Comparison of ENCODE assay signal across 18 cellular contexts in the genomic region with DNA sequence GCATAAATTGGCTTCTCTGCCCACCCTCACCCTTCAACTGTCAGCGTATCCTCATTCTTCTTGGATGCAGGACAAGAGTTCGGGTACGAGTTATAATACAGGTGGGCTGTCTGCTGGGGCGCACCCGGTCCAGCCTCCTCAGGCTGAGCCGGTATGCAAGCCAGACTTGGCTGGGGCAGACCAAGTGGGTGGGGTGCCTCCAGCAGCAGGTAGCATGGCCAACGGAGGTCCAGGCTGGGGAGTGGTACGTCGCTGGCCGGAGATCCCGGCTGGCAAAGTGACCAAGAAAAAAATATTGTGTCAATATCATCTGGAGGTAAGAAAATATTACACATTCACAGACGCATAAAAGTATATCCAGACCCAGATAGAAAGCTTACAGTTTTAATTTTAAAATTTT. TPM values are rescaled to one million over a fixed set of nuclear protein-coding genes. Genes with fewer than 3 reads are reported as not detected.
DNase-seq lines count a peak whose midpoint lies in the region; ATAC-seq and TF ChIP-seq lines count a peak whose summit lies in the region.
"Had no signal": no experiment of that assay in that cellular context is flagged by ENCODE, and none has a peak within 500 bp of the region (broad histone marks: within the 10 kb centered on the region; RNA-seq: fewer than 3 reads in every experiment).

No MANE protein-coding gene starts in this region.

- peak overlapping the region in 6 of 10 donors; percentile 54 to 74 (median 62) for H3K27ac ChIP-seq in heart right ventricle
- no peak overlapping the region for H3K27ac ChIP-seq in right cardiac atrium (ENCODE audit: low read length)
- peak overlapping the region in 3 of 4 donors; percentile 68 to 84 (median 83) for H3K27ac ChIP-seq in body of pancreas
- H3K27ac ChIP-seq in urinary bladder (ENCODE audit: low read depth): peak overlapping the region; percentile 16
- no peak overlapping the region for H3K27ac ChIP-seq in breast epithelium

- no peaks in the 10 kb centered on the region for H3K9me3 Mint-ChIP-seq in nephron
- H3K9me3 Mint-ChIP-seq: H9 had no signal

- no peak for TF ChIP-seq CTCF in heart right ventricle (IDR thresholded peaks at IDR 0.05)
- no peak for TF ChIP-seq CTCF in body of pancreas (IDR thresholded peaks at IDR 0.05)
- no peak for TF ChIP-seq CTCF in nephron (IDR thresholded peaks at IDR 0.05; ENCODE audit: unreplicated experiment in 3 of 3)
- TF ChIP-seq CTCF in breast epithelium (IDR thresholded peaks at IDR 0.05): no peak

- H3K36me3 Mint-ChIP-seq in nephron (ENCODE audit: low read depth): no peaks in the 10 kb centered on the region
- H3K36me3 Mint-ChIP-seq: CD4-positive, CD25-positive, alpha-beta regulatory T cell had no signal

- 82 to 85% methylated on average over 12 of the region's 12 CpGs for WGBS in heart right ventricle, 2 donors
- WGBS in right cardiac atrium: 80% methylated on average over 12 of the region's 12 CpGs
- WGBS in body of pancreas, 2 donors: 46 to 50% methylated on average over 12 of the region's 12 CpGs
- WGBS in urinary bladder: 82% methylated on average over 12 of the region's 12 CpGs

- no peaks in the 10 kb centered on the region for H3K27me3 Mint-ChIP-seq in nephron (ENCODE audit: low read depth)

- H3K4me1 Mint-ChIP-seq in nephron: peaks cover 21% of the 10 kb centered on the region
- H3K4me1 Mint-ChIP-seq: B cell had no signal

- intact Hi-C loops in heart right ventricle (cut with DNase I) (loop anchor here in 1 of 10 donors (5.0 kb wide), 1 partner anchor 45 kb away; the partner anchor contains the start of gene GATM), right cardiac atrium (cut with DNase I) (no loop called here), body of pancreas (cut with DNase I) (no loop called here), breast epithelium (cut with DNase I; ENCODE audit: low total_unique reads) (no loop called here)

- no peak overlapping the region for H3K4me3 ChIP-seq in heart right ventricle
- H3K4me3 ChIP-seq in right cardiac atrium (ENCODE audit: low read length): no peak overlapping the region
- no peak overlapping the region for H3K4me3 ChIP-seq in body of pancreas
- H3K4me3 ChIP-seq in urinary bladder (ENCODE audit: low read depth, low read length): no peak overlapping the region
- H3K4me3 ChIP-seq in breast epithelium: no peak overlapping the region
- H3K4me3 ChIP-seq: GM12878 had no signal

- H3K27ac Mint-ChIP-seq in nephron: peak overlapping the region; percentile 90 to 93 (median 91)
- H3K27ac Mint-ChIP-seq: B cell; CD4-positive, CD25-positive, alpha-beta regulatory T cell; H9 had no signal

- DNase-seq in heart right ventricle (no peak), right cardiac atrium (no peak), body of pancreas (peak; percentile 39 to 64 (median 56)), SW 1271 (lab: John Stamatoyannopoulos, UW) (no peak), middle frontal gyrus (ENCODE audit: extremely low spot score, low spot score) (no peak), breast epithelium (ENCODE audit: low spot score in 2 of 2) (no peak)
- DNase-seq: 8988T; CD4-positive, CD25-positive, alpha-beta regulatory T cell; CD8-positive, alpha-beta memory T cell; COR-L47; DMS 273 treated with DMSO at 0.1 percent for 48 hours; DND-41; EL; H9 had no signal

- no peak overlapping the region for H3K4me3 Mint-ChIP-seq in nephron
- H3K4me3 Mint-ChIP-seq: B cell; CD4-positive, CD25-positive, alpha-beta regulatory T cell; CD8-positive, alpha-beta memory T cell; H9 had no signal

- TF ChIP-seq POLR2A in body of pancreas (IDR thresholded peaks at IDR 0.05): no peak
- TF ChIP-seq POLR2A in breast epithelium (IDR thresholded peaks at IDR 0.05): no peak

- ATAC-seq in heart right ventricle: no peak
- ATAC-seq in right cardiac atrium: no peak
- ATAC-seq in body of pancreas: peak; percentile 49
- ATAC-seq: GM12878 had no signal

- H3K4me1 ChIP-seq in heart right ventricle (peaks cover 0 to 43% (median 11%) of the 10 kb centered on the region in 9 donors), right cardiac atrium (ENCODE audit: control insufficient read depth, insufficient read depth, low read length) (no peaks in the 10 kb centered on the region), body of pancreas (peaks cover 68% of the 10 kb centered on the region), urinary bladder (ENCODE audit: insufficient read depth) (no peaks in the 10 kb centered on the region), breast epithelium (no peaks in the 10 kb centered on the region)

- H3K27me3 ChIP-seq in heart right ventricle (peaks cover 0 to 4% (median 0%) of the 10 kb centered on the region in 7 donors), right cardiac atrium (ENCODE audit: control insufficient read depth, insufficient read depth) (no peaks in the 10 kb centered on the region), body of pancreas (no peaks in the 10 kb centered on the region), breast epithelium (no peaks in the 10 kb centered on the region)

- H3K9me3 ChIP-seq in heart right ventricle (no peaks in the 10 kb centered on the region), right cardiac atrium (ENCODE audit: control insufficient read depth, low read length) (no peaks in the 10 kb centered on the region), body of pancreas (no peaks in the 10 kb centered on the region), breast epithelium (no peaks in the 10 kb centered on the region)

- no peaks in the 10 kb centered on the region for H3K36me3 ChIP-seq in heart right ventricle
- H3K36me3 ChIP-seq in body of pancreas (replicated peaks in 1 of 2; ENCODE audit: insufficient read depth in 1 of 2, low read depth in 2 of 2): no peaks in the 10 kb centered on the region
- H3K36me3 ChIP-seq in urinary bladder (ENCODE audit: insufficient read depth): no peaks in the 10 kb centered on the region
- H3K36me3 ChIP-seq in breast epithelium: no peaks in the 10 kb centered on the region

RNA-seq across cellular contexts. Expression of gene GATM, which starts 45.6 kb away (rescaled TPM):
- total RNA-seq in heart right ventricle (10 to 100 TPM in 9 of 10 donors, 1 to 10 TPM in 1; 9.6 to 97.8 (median 30.8) TPM), right cardiac atrium (10 to 100 TPM; 22.2 to 33.8 (median 31.2) TPM), body of pancreas (1,000 to 10,000 TPM; 1,064 to 1,447 TPM), urinary bladder (83.8 TPM), breast epithelium (10 to 100 TPM in 2 of 3 donors, 1 to 10 TPM in 1; 8.8 to 31.5 (median 22.8) TPM)
- polyA plus RNA-seq in heart right ventricle (1 to 10 TPM; 4.7 to 8.6 TPM), right cardiac atrium (12.9 TPM), urinary bladder (21.8 TPM)

Comparison
In these comparisons a context has a peak if more than half of its experiments do, and no peak if none do; other contexts are left out.
1. H3K27ac ChIP-seq: peak in heart right ventricle (6 of 10), body of pancreas (3 of 4) and urinary bladder (single experiment); none in right cardiac atrium (single experiment) and breast epithelium (0 of 2).
2. DNase-seq: peak in body of pancreas (4 of 4); none in heart right ventricle (0 of 2), right cardiac atrium (0 of 3), SW 1271 (0 of 2), middle frontal gyrus (single experiment) and breast epithelium (0 of 2).
3. RNA of gene GATM, which starts 45.6 kb away (total RNA-seq): 1,064 to 1,447 TPM in body of pancreas; 83.8 TPM in urinary bladder (single experiment), 9.6 to 97.8 TPM in heart right ventricle, 22.2 to 33.8 TPM in right cardiac atrium and 8.8 to 31.5 TPM in breast epithelium; every median in the first group is over 10 times any median in the second.